31 cellular contexts compared by ENCODE assay signal in genomic region chr6:142744836-142745235, GRCh38.
DNase-seq lines count a peak whose midpoint lies in the region; ATAC-seq and TF ChIP-seq lines count a peak whose summit lies in the region.
"Had no signal": no experiment of that assay in that cellular context is flagged by ENCODE, and none has a peak within 500 bp of the region (broad histone marks: within the 10 kb centered on the region; RNA-seq: fewer than 3 reads in every experiment).

No MANE protein-coding gene starts in this region.

- intact Hi-C loops in MCF 10A (cut with micrococcal nuclease): no loop called here
- intact Hi-C loops in breast epithelium (cut with DNase I; ENCODE audit: low total_unique reads): loop anchor here (10.0 kb wide), 1 partner anchor 1470 kb away; no protein-coding TSS in a partner anchor
- intact Hi-C loops in activated CD8-positive, alpha-beta T cell treated with anti-CD3 and anti-CD28 coated beads for 36 hours (cut with micrococcal nuclease): no loop called here

- no peak overlapping the region for H3K4me3 Mint-ChIP-seq in MCF 10A (ENCODE audit: unreplicated experiment)
- no peak overlapping the region for H3K4me3 Mint-ChIP-seq in endothelial cell (ENCODE audit: unreplicated experiment)
- no peak overlapping the region for H3K4me3 Mint-ChIP-seq in activated CD8-positive, alpha-beta T cell treated with anti-CD3 and anti-CD28 coated beads for 36 hours
- H3K4me3 Mint-ChIP-seq: CD8-positive, alpha-beta memory T cell; central memory CD8-positive, alpha-beta T cell; neural crest cell; T-helper 17 cell had no signal

- H3K27me3 Mint-ChIP-seq in MCF 10A (ENCODE audit: insufficient read depth, unreplicated experiment) (no peaks in the 10 kb centered on the region), endothelial cell (ENCODE audit: unreplicated experiment) (no peaks in the 10 kb centered on the region)
- no peaks in the 10 kb centered on the region for H3K27me3 Mint-ChIP-seq in activated CD8-positive, alpha-beta T cell treated with anti-CD3 and anti-CD28 coated beads for 36 hours
- H3K27me3 Mint-ChIP-seq: CD8-positive, alpha-beta memory T cell; central memory CD8-positive, alpha-beta T cell had no signal

- H3K9me3 Mint-ChIP-seq in MCF 10A (ENCODE audit: unreplicated experiment) (no peaks in the 10 kb centered on the region), endothelial cell (ENCODE audit: unreplicated experiment) (no peaks in the 10 kb centered on the region)
- no peaks in the 10 kb centered on the region for H3K9me3 Mint-ChIP-seq in activated CD8-positive, alpha-beta T cell treated with anti-CD3 and anti-CD28 coated beads for 36 hours
- H3K9me3 Mint-ChIP-seq: CD8-positive, alpha-beta memory T cell; central memory CD8-positive, alpha-beta T cell; neural crest cell had no signal

- H3K27ac ChIP-seq in breast epithelium: no peak overlapping the region
- no peak overlapping the region for H3K27ac ChIP-seq in effector memory CD4-positive, alpha-beta T cell (ENCODE audit: insufficient read depth, low read length, poor library complexity, severe bottlenecking)
- H3K27ac ChIP-seq: 22Rv1, KMS-11, prostate gland, RWPE1, tibial nerve had no signal

- H3K36me3 ChIP-seq in breast epithelium: no peaks in the 10 kb centered on the region
- no peaks in the 10 kb centered on the region for H3K36me3 ChIP-seq in effector memory CD4-positive, alpha-beta T cell (ENCODE audit: control insufficient read depth, insufficient read depth, low read length)
- H3K36me3 ChIP-seq: prostate gland, tibial nerve had no signal

- peak; percentile 26 for DNase-seq in MCF 10A (ENCODE audit: unreplicated experiment)
- no peak for DNase-seq in breast epithelium (ENCODE audit: low spot score in 2 of 2)
- DNase-seq in astrocyte of the hippocampus (ENCODE audit: low read depth, low spot score): peak; percentile 66
- DNase-seq in iris pigment epithelial cell (ENCODE audit: low read depth): peak; percentile 75
- DNase-seq in HPDE6-E6E7 (ENCODE audit: extremely low spot score): no peak
- no peak for DNase-seq in endothelial cell (ENCODE audit: low spot score)
- DNase-seq in activated CD8-positive, alpha-beta T cell treated with anti-CD3 and anti-CD28 coated beads for 36 hours: no peak
- DNase-seq in effector memory CD4-positive, alpha-beta T cell: no peak
- DNase-seq: activated CD4-positive, alpha-beta T cell treated with anti-CD3 and anti-CD28 coated beads for 4 hours; activated naive CD4-positive, alpha-beta T cell treated with Interleukin-2 at 50 U/mL for 16 hours; activated T-cell treated with anti-CD3 and anti-CD28 coated beads, Interleukin-2, amount 50 U/mL, for 48 hours; amygdala; CD8-positive, alpha-beta memory T cell; DMS153; erythroblast; GDM1; H7; islet precursor cell; mucosa of descending colon; MV-4-11; NCI-H1694 treated with DMSO at 0.1 percent for 48 hours; NCI-H526 treated with DMSO at 0.1 percent for 48 hours; SK-N-SH; T-helper 17 cell had no signal

- H3K4me1 ChIP-seq in breast epithelium: no peaks in the 10 kb centered on the region
- H3K4me1 ChIP-seq in effector memory CD4-positive, alpha-beta T cell (ENCODE audit: control insufficient read depth, insufficient read depth, low read length, poor library complexity, severe bottlenecking): no peaks in the 10 kb centered on the region
- H3K4me1 ChIP-seq: prostate gland, tibial nerve had no signal

- no TSS peak for BruUV-seq in MCF 10A (replicated peaks; lab: Mats Ljungman, UMichigan)

- CTCF ChIA-PET in MCF 10A (lab: Yijun Ruan, JAX): interaction anchor here (0.8 kb wide), 1 partner anchor 129 kb away, joined by 3 read pairs; no protein-coding TSS in a partner anchor
- CTCF ChIA-PET in activated CD8-positive, alpha-beta T cell treated with anti-CD3 and anti-CD28 coated beads for 36 hours (lab: Charles Lee): interaction anchor here (0.6 kb wide), 1 partner anchor 21 kb away, joined by 3 read pairs; no protein-coding TSS in a partner anchor

- TF ChIP-seq CTCF in MCF 10A (IDR thresholded peaks at IDR 0.05; ENCODE audit: unreplicated experiment): no peak
- no peak for TF ChIP-seq CTCF in breast epithelium (IDR thresholded peaks at IDR 0.05)
- TF ChIP-seq CTCF in endothelial cell (IDR thresholded peaks at IDR 0.05; ENCODE audit: unreplicated experiment): no peak
- TF ChIP-seq CTCF in activated CD8-positive, alpha-beta T cell treated with anti-CD3 and anti-CD28 coated beads for 36 hours (IDR thresholded peaks at IDR 0.05): no peak

- POLR2A ChIA-PET in MCF 10A (lab: Yijun Ruan, JAX): no interaction called here
- POLR2A ChIA-PET in activated CD8-positive, alpha-beta T cell treated with anti-CD3 and anti-CD28 coated beads for 36 hours (lab: Charles Lee): no interaction called here

- ATAC-seq in activated CD8-positive, alpha-beta T cell treated with anti-CD3 and anti-CD28 coated beads for 36 hours: no peak
- ATAC-seq: mucosa of descending colon, T-helper 17 cell had no signal

- H3K27ac Mint-ChIP-seq in MCF 10A (ENCODE audit: low read depth, unreplicated experiment) (no peak overlapping the region), endothelial cell (ENCODE audit: unreplicated experiment) (no peak overlapping the region)
- H3K27ac Mint-ChIP-seq in activated CD8-positive, alpha-beta T cell treated with anti-CD3 and anti-CD28 coated beads for 36 hours: no peak overlapping the region
- H3K27ac Mint-ChIP-seq: CD8-positive, alpha-beta memory T cell; T-helper 17 cell had no signal

- H3K27me3 ChIP-seq in breast epithelium: no peaks in the 10 kb centered on the region
- no peaks in the 10 kb centered on the region for H3K27me3 ChIP-seq in effector memory CD4-positive, alpha-beta T cell (replicated peaks; ENCODE audit: control insufficient read depth, insufficient read depth, low read length, poor library complexity, severe bottlenecking)
- H3K27me3 ChIP-seq: tibial nerve had no signal

- no peak for TF ChIP-seq POLR2A in breast epithelium (IDR thresholded peaks at IDR 0.05)

- H3K4me1 Mint-ChIP-seq in MCF 10A (ENCODE audit: insufficient read depth, unreplicated experiment) (peaks cover 6% of the 10 kb centered on the region), endothelial cell (ENCODE audit: unreplicated experiment) (peaks cover 6% of the 10 kb centered on the region)
- peaks cover 3% of the 10 kb centered on the region for H3K4me1 Mint-ChIP-seq in activated CD8-positive, alpha-beta T cell treated with anti-CD3 and anti-CD28 coated beads for 36 hours (ENCODE audit: low read depth)
- H3K4me1 Mint-ChIP-seq: central memory CD8-positive, alpha-beta T cell; neural crest cell had no signal

- no peaks in the 10 kb centered on the region for H3K9me3 ChIP-seq in breast epithelium
- H3K9me3 ChIP-seq in effector memory CD4-positive, alpha-beta T cell (ENCODE audit: control insufficient read depth, low read length): no peaks in the 10 kb centered on the region
- H3K9me3 ChIP-seq: mucosa of descending colon, prostate gland, SK-N-SH, tibial nerve had no signal

- H3K36me3 Mint-ChIP-seq in MCF 10A (ENCODE audit: insufficient read depth, unreplicated experiment): no peaks in the 10 kb centered on the region
- no peaks in the 10 kb centered on the region for H3K36me3 Mint-ChIP-seq in endothelial cell (ENCODE audit: low read depth, unreplicated experiment)
- no peaks in the 10 kb centered on the region for H3K36me3 Mint-ChIP-seq in activated CD8-positive, alpha-beta T cell treated with anti-CD3 and anti-CD28 coated beads for 36 hours (ENCODE audit: low read depth)
- H3K36me3 Mint-ChIP-seq: CD8-positive, alpha-beta memory T cell had no signal

- H3K4me3 ChIP-seq in breast epithelium: no peak overlapping the region
- H3K4me3 ChIP-seq in effector memory CD4-positive, alpha-beta T cell (ENCODE audit: insufficient read depth, low read depth, low read length, poor library complexity, severe bottlenecking): no peak overlapping the region
- H3K4me3 ChIP-seq: mucosa of descending colon, prostate gland, tibial nerve had no signal

Comparison
In these comparisons a context has a peak if more than half of its experiments do, and no peak if none do; other contexts are left out.
1. DNase-seq: peak in MCF 10A (single experiment), astrocyte of the hippocampus (single experiment) and iris pigment epithelial cell (single experiment); none in breast epithelium (0 of 2), HPDE6-E6E7 (single experiment), endothelial cell (single experiment), activated CD8-positive, alpha-beta T cell treated with anti-CD3 and anti-CD28 coated beads for 36 hours (single experiment) and effector memory CD4-positive, alpha-beta T cell (0 of 3).